Comparison of ENCODE assay signal across 7 cellular contexts in genomic region chr19:12064266-12065099, GRCh38. TPM values are rescaled to one million over a fixed set of nuclear protein-coding genes. Genes with fewer than 3 reads are reported as not detected.
DNase-seq lines count a peak whose midpoint lies in the region; ATAC-seq lines count a peak whose summit lies in the region.

Gene ZNF844, plus strand, starts transcription at chr19:12064731. Its CDS starts 143 bp downstream, at chr19:12064874.

- peak; percentile 87 for DNase-seq in SK-N-DZ (ENCODE audit: low spot score)
- DNase-seq in activated naive CD8-positive, alpha-beta T cell treated with anti-CD3 and anti-CD28 coated beads for 36 hours = peak; percentile 80
- peak; percentile 98 for DNase-seq in Right ventricle myocardium inferior (ENCODE audit: missing footprints)
- DNase-seq in occipital lobe (lab: John Stamatoyannopoulos, UW) = peak; percentile 93
- peak; percentile 77 to 99 (median 96) for DNase-seq in substantia nigra (lab: John Stamatoyannopoulos, UW)

- no peaks in the 10 kb centered on the region for H3K27me3 Mint-ChIP-seq in activated naive CD8-positive, alpha-beta T cell treated with anti-CD3 and anti-CD28 coated beads for 36 hours

- H3K4me1 Mint-ChIP-seq in activated naive CD8-positive, alpha-beta T cell treated with anti-CD3 and anti-CD28 coated beads for 36 hours = peaks cover 8% of the 10 kb centered on the region

- H3K4me3 Mint-ChIP-seq in activated naive CD8-positive, alpha-beta T cell treated with anti-CD3 and anti-CD28 coated beads for 36 hours = peak within 1 kb of the TSS; percentile 86

- H3K27ac Mint-ChIP-seq in activated naive CD8-positive, alpha-beta T cell treated with anti-CD3 and anti-CD28 coated beads for 36 hours = peak within 1 kb of the TSS; percentile 86

- ATAC-seq in GM18870 (IDR thresholded peaks at IDR 0.05; ENCODE audit: unreplicated experiment) (peak; percentile 48), HG03354 (IDR thresholded peaks at IDR 0.05; ENCODE audit: poor library complexity, severe bottlenecking, unreplicated experiment) (peak; percentile 89), Right ventricle myocardium inferior (peak; percentile 99)

- H3K9me3 Mint-ChIP-seq in activated naive CD8-positive, alpha-beta T cell treated with anti-CD3 and anti-CD28 coated beads for 36 hours = peaks cover 6% of the 10 kb centered on the region

- intact Hi-C loops in Right ventricle myocardium inferior (cut with DNase I) = no loop called here

- peaks cover 23% of the 10 kb centered on the region for H3K36me3 Mint-ChIP-seq in activated naive CD8-positive, alpha-beta T cell treated with anti-CD3 and anti-CD28 coated beads for 36 hours

- peak within 1 kb of the TSS; percentile 89 for H3K27ac ChIP-seq in substantia nigra (ENCODE audit: low read depth, low read length, poor library complexity, severe bottlenecking)

RNA-seq across cellular contexts. Expression of gene ZNF844, which starts in this region (rescaled TPM):
- 6.3 and 8.0 TPM in 2 replicates for polyA plus RNA-seq in SK-N-DZ (2014; cell fraction: cytosol; rRNA removed)
- 4.9 and 7.3 TPM in 2 replicates for polyA plus RNA-seq in SK-N-DZ (2014; cell fraction: nucleus; rRNA removed)
- 1 to 10 TPM; 4.0 to 4.8 TPM for total RNA-seq in activated naive CD8-positive, alpha-beta T cell treated with anti-CD3 and anti-CD28 coated beads for 36 hours
- total RNA-seq in Right ventricle myocardium inferior (14.3 TPM), occipital lobe (13.7 TPM)

Comparison
In these comparisons a context has a peak if more than half of its experiments do, and no peak if none do; other contexts are left out.
1. Peak in every context shown above with its lines: DNase-seq, ATAC-seq and H3K27ac ChIP-seq.
2. ATAC-seq: peak in every context shown above with its lines; median percentile 99 in Right ventricle myocardium inferior; 89 in HG03354; 48 in GM18870.